8 cellular contexts compared by ENCODE assay signal in the genomic region with DNA sequence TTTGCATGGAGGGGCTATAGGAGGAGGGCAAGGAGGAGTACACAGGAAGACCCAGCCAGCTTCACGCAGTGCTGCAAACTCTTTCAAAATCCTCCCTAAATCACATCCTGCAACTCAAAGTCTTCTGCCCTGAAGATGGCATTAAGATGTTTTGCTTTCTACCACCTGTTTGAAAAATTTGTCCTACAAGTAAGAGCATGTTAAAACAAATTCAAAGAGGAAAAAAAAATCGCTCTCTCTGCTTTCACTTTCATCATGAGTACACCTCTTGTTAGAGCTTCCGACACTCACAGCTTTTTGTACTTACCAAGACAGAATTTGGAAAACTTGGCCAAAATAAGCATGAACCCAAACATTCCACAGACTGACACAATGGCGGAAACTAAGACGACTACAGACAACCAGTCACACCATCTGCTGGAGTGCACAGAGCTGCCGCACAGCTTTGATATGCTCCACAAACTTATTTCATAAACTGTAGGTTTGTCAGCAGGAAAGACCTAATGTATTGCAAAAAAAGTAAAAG. TPM values are rescaled to one million over a fixed set of nuclear protein-coding genes. Genes with fewer than 3 reads are reported as not detected.
A peak's percentile ranks its signal among the peaks of the same experiment; 100 is the strongest.
DNase-seq lines count a peak whose midpoint lies in the region; ATAC-seq and TF ChIP-seq lines count a peak whose summit lies in the region.

No MANE protein-coding gene starts in this region.

- peak overlapping the region; percentile 97 for H3K27ac Mint-ChIP-seq in activated CD8-positive, alpha-beta T cell treated with anti-CD3 and anti-CD28 coated beads for 36 hours

- peak overlapping the region; percentile 77 for H3K4me3 Mint-ChIP-seq in activated CD8-positive, alpha-beta T cell treated with anti-CD3 and anti-CD28 coated beads for 36 hours

- H3K4me1 Mint-ChIP-seq in activated CD8-positive, alpha-beta T cell treated with anti-CD3 and anti-CD28 coated beads for 36 hours (ENCODE audit: low read depth), result peaks cover 40% of the 10 kb centered on the region

- POLR2A ChIA-PET in activated CD8-positive, alpha-beta T cell treated with anti-CD3 and anti-CD28 coated beads for 36 hours (lab: Charles Lee), result interaction anchor here (0.8 to 2.3 kb wide), 8 partner anchors 9 to 313 kb away, joined by 3 to 22 read pairs (median 4); partner anchors contain the start of gene GCH1

- H3K9me3 Mint-ChIP-seq in activated CD8-positive, alpha-beta T cell treated with anti-CD3 and anti-CD28 coated beads for 36 hours, result no peaks in the 10 kb centered on the region

- peaks cover 9% of the 10 kb centered on the region for H3K36me3 Mint-ChIP-seq in activated CD8-positive, alpha-beta T cell treated with anti-CD3 and anti-CD28 coated beads for 36 hours (ENCODE audit: low read depth)

- CTCF ChIA-PET in activated CD8-positive, alpha-beta T cell treated with anti-CD3 and anti-CD28 coated beads for 36 hours (lab: Charles Lee), result interaction anchor here (0.9 to 6.0 kb wide), 10 partner anchors 9 to 317 kb away, joined by 3 to 40 read pairs (median 5); partner anchors contain the start of gene GCH1

- H3K27me3 Mint-ChIP-seq in activated CD8-positive, alpha-beta T cell treated with anti-CD3 and anti-CD28 coated beads for 36 hours, result no peaks in the 10 kb centered on the region

- no peak for TF ChIP-seq CTCF in activated CD8-positive, alpha-beta T cell treated with anti-CD3 and anti-CD28 coated beads for 36 hours (IDR thresholded peaks at IDR 0.05)

- DNase-seq in AG20443 (ENCODE audit: low spot score), result peak; percentile 58
- peak; percentile 45 for DNase-seq in activated CD8-positive, alpha-beta T cell treated with anti-CD3 and anti-CD28 coated beads for 36 hours
- no peak for DNase-seq in Right ventricle myocardium superior
- peak; percentile 41 for DNase-seq in stimulated activated CD8-positive, alpha-beta memory T cell treated with anti-CD3 and anti-CD28 coated beads, Interleukin-4, amount 100 ng/mL, for 48 hours
- no peak for DNase-seq in ecto neural progenitor cell (ENCODE audit: low spot score)
- DNase-seq in HuH-7 (ENCODE audit: low spot score), result no peak

- ATAC-seq in GM18873 (IDR thresholded peaks at IDR 0.05; ENCODE audit: low FRiP score, unreplicated experiment) (peak; percentile 45), HG03159 (IDR thresholded peaks at IDR 0.05; ENCODE audit: unreplicated experiment) (peak; percentile 59), Right ventricle myocardium superior (ENCODE audit: poor library complexity) (peak; percentile 66)
- peak; percentile 61 for ATAC-seq in activated CD8-positive, alpha-beta T cell treated with anti-CD3 and anti-CD28 coated beads for 36 hours

- intact Hi-C loops in activated CD8-positive, alpha-beta T cell treated with anti-CD3 and anti-CD28 coated beads for 36 hours (cut with micrococcal nuclease), result loop anchor here (10.0 kb wide), 1 partner anchor 316 kb away; the partner anchor contains the start of gene SAMD4A
- intact Hi-C loops in Right ventricle myocardium superior (cut with DNase I), result no loop called here

RNA-seq across cellular contexts. Expression of gene GCH1, which starts 21.3 kb away (rescaled TPM):
- total RNA-seq in activated CD8-positive, alpha-beta T cell treated with anti-CD3 and anti-CD28 coated beads for 36 hours, result 10 to 100 TPM; 35.4 to 38.1 TPM
- total RNA-seq in Right ventricle myocardium superior, result 1.9 TPM

Comparison
In these comparisons a context has a peak if more than half of its experiments do, and no peak if none do; other contexts are left out.
1. DNase-seq: peak in AG20443 (single experiment), activated CD8-positive, alpha-beta T cell treated with anti-CD3 and anti-CD28 coated beads for 36 hours (single experiment) and stimulated activated CD8-positive, alpha-beta memory T cell treated with anti-CD3 and anti-CD28 coated beads, Interleukin-4, amount 100 ng/mL, for 48 hours (single experiment); none in Right ventricle myocardium superior (single experiment), ecto neural progenitor cell (single experiment) and HuH-7 (single experiment).
2. RNA of gene GCH1, which starts 21.3 kb away (total RNA-seq): 35.4 to 38.1 TPM in activated CD8-positive, alpha-beta T cell treated with anti-CD3 and anti-CD28 coated beads for 36 hours; 1.9 TPM in Right ventricle myocardium superior (single experiment); every median in the first group is over 10 times any median in the second.
3. Peak in every context shown above with its lines, with median percentiles within 50 percentile points of each other: ATAC-seq.